ENCODE assay signal across 1 cellular context in the genomic region with DNA sequence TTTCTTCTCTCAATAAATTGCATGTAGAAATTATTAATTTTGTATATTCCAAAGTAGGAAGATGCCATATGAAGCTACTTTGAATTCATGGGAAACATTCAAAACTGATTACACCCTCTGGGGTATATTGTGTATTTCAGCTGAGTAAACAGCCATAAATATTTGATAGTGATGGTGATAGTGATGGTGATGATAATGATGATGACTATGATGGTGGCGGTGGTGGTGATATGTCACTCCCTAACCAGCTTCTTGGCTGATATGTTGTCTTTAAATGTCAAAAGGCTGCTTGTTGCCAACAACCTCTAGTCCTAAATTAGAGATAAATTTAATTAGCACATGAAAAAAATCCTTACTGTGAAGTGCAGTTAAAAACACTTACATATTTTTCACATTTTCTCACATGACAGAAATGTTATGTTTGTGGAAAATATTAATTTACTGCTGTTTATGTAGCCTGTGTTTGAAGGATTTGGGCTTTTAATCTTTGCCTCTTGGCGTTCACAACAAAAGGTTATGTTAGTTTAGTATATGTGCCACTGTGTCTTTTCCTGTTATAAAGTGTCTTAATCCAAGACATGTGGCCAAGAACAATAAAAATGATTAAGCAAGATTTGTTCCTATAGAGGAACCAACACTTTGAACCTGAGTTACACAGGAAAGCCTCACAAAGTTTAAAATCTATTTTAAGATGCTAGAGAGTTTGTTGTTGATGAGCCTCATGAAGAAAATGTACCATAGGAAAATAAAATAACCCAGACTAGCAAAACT.
TF ChIP-seq lines count a peak whose summit lies in the region.

No MANE protein-coding gene starts in this region.

TF ChIP-seq in HEK293, 187 proteins besides CTCF, POLR2A, EP300 and RAD21:
- TF ChIP-seq, protein P1, sequence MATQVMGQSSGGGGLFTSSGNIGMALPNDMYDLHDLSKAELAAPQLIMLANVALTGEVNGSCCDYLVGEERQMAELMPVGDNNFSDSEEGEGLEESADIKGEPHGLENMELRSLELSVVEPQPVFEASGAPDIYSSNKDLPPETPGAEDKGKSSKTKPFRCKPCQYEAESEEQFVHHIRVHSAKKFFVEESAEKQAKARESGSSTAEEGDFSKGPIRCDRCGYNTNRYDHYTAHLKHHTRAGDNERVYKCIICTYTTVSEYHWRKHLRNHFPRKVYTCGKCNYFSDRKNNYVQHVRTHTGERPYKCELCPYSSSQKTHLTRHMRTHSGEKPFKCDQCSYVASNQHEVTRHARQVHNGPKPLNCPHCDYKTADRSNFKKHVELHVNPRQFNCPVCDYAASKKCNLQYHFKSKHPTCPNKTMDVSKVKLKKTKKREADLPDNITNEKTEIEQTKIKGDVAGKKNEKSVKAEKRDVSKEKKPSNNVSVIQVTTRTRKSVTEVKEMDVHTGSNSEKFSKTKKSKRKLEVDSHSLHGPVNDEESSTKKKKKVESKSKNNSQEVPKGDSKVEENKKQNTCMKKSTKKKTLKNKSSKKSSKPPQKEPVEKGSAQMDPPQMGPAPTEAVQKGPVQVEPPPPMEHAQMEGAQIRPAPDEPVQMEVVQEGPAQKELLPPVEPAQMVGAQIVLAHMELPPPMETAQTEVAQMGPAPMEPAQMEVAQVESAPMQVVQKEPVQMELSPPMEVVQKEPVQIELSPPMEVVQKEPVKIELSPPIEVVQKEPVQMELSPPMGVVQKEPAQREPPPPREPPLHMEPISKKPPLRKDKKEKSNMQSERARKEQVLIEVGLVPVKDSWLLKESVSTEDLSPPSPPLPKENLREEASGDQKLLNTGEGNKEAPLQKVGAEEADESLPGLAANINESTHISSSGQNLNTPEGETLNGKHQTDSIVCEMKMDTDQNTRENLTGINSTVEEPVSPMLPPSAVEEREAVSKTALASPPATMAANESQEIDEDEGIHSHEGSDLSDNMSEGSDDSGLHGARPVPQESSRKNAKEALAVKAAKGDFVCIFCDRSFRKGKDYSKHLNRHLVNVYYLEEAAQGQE (tag by site-specific recombination; IDR thresholded peaks at IDR 0.05), result no peak
- TF ChIP-seq, protein P2, sequence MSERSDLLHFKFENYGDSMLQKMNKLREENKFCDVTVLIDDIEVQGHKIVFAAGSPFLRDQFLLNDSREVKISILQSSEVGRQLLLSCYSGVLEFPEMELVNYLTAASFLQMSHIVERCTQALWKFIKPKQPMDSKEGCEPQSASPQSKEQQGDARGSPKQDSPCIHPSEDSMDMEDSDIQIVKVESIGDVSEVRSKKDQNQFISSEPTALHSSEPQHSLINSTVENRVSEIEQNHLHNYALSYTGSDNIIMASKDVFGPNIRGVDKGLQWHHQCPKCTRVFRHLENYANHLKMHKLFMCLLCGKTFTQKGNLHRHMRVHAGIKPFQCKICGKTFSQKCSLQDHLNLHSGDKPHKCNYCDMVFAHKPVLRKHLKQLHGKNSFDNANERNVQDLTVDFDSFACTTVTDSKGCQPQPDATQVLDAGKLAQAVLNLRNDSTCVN (tag by site-specific recombination; optimal IDR thresholded peaks at IDR 0.05), result no peak
- TF ChIP-seq, protein P3, sequence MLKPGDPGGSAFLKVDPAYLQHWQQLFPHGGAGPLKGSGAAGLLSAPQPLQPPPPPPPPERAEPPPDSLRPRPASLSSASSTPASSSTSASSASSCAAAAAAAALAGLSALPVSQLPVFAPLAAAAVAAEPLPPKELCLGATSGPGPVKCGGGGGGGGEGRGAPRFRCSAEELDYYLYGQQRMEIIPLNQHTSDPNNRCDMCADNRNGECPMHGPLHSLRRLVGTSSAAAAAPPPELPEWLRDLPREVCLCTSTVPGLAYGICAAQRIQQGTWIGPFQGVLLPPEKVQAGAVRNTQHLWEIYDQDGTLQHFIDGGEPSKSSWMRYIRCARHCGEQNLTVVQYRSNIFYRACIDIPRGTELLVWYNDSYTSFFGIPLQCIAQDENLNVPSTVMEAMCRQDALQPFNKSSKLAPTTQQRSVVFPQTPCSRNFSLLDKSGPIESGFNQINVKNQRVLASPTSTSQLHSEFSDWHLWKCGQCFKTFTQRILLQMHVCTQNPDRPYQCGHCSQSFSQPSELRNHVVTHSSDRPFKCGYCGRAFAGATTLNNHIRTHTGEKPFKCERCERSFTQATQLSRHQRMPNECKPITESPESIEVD (tag by site-specific recombination; IDR thresholded peaks at IDR 0.05), result peak; percentile 80
- TF ChIP-seq, protein P4, sequence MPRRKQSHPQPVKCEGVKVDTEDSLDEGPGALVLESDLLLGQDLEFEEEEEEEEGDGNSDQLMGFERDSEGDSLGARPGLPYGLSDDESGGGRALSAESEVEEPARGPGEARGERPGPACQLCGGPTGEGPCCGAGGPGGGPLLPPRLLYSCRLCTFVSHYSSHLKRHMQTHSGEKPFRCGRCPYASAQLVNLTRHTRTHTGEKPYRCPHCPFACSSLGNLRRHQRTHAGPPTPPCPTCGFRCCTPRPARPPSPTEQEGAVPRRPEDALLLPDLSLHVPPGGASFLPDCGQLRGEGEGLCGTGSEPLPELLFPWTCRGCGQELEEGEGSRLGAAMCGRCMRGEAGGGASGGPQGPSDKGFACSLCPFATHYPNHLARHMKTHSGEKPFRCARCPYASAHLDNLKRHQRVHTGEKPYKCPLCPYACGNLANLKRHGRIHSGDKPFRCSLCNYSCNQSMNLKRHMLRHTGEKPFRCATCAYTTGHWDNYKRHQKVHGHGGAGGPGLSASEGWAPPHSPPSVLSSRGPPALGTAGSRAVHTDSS (tag by site-specific recombination; IDR thresholded peaks at IDR 0.05), result peak; percentile 54; the same call in 1 of the 2 replicates
- TF ChIP-seq ZNF768 (tag by site-specific recombination; IDR thresholded peaks at IDR 0.05), result no peak
- TF ChIP-seq OSR2 (tag by site-specific recombination; IDR thresholded peaks at IDR 0.05), result peak; percentile 42; the same call in 1 of the 2 replicates
- TF ChIP-seq ZNF843 (tag by site-specific recombination; IDR thresholded peaks at IDR 0.05), result 0 out of 2 replicates have a peak, but pooled peaks have one; percentile 26
- TF ChIP-seq, protein P5, sequence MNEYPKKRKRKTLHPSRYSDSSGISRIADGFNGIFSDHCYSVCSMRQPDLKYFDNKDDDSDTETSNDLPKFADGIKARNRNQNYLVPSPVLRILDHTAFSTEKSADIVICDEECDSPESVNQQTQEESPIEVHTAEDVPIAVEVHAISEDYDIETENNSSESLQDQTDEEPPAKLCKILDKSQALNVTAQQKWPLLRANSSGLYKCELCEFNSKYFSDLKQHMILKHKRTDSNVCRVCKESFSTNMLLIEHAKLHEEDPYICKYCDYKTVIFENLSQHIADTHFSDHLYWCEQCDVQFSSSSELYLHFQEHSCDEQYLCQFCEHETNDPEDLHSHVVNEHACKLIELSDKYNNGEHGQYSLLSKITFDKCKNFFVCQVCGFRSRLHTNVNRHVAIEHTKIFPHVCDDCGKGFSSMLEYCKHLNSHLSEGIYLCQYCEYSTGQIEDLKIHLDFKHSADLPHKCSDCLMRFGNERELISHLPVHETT (tag by site-specific recombination; IDR thresholded peaks at IDR 0.05), result no peak
- no peak for TF ChIP-seq ZNF792 (tag by site-specific recombination; IDR thresholded peaks at IDR 0.05)
- TF ChIP-seq SCRT2 (tag by site-specific recombination; IDR thresholded peaks at IDR 0.05), result no peak
- no peak for TF ChIP-seq ZSCAN16 (tag by site-specific recombination; IDR thresholded peaks at IDR 0.05)
- TF ChIP-seq ZEB2 (tag by site-specific recombination; IDR thresholded peaks at IDR 0.05), result 0 out of 2 replicates have a peak, but pooled peaks have one; percentile 32
- no peak for TF ChIP-seq ZNF239 (tag by site-specific recombination; IDR thresholded peaks at IDR 0.05)
- TF ChIP-seq FEZF1 (tag by site-specific recombination; IDR thresholded peaks at IDR 0.05), result peak; percentile 85
- no peak for TF ChIP-seq ZNF626 (tag by site-specific recombination; IDR thresholded peaks at IDR 0.05)
- no peak for TF ChIP-seq ZFP69B (tag by site-specific recombination; IDR thresholded peaks at IDR 0.05)
- TF ChIP-seq, protein P6, sequence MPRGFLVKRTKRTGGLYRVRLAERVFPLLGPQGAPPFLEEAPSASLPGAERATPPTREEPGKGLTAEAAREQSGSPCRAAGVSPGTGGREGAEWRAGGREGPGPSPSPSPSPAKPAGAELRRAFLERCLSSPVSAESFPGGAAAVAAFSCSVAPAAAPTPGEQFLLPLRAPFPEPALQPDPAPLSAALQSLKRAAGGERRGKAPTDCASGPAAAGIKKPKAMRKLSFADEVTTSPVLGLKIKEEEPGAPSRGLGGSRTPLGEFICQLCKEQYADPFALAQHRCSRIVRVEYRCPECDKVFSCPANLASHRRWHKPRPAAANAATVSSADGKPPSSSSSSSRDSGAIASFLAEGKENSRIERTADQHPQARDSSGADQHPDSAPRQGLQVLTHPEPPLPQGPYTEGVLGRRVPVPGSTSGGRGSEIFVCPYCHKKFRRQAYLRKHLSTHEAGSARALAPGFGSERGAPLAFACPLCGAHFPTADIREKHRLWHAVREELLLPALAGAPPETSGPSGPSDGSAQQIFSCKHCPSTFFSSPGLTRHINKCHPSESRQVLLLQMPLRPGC (tag by site-specific recombination; IDR thresholded peaks at IDR 0.05), result no peak
- no peak for TF ChIP-seq ZIC2 (tag by site-specific recombination; IDR thresholded peaks at IDR 0.05)
- TF ChIP-seq ZNF366 (tag by site-specific recombination; conservative IDR thresholded peaks at IDR 0.05), result peak; percentile 31; the same call in 1 of the 2 replicates
- TF ChIP-seq, protein P7, sequence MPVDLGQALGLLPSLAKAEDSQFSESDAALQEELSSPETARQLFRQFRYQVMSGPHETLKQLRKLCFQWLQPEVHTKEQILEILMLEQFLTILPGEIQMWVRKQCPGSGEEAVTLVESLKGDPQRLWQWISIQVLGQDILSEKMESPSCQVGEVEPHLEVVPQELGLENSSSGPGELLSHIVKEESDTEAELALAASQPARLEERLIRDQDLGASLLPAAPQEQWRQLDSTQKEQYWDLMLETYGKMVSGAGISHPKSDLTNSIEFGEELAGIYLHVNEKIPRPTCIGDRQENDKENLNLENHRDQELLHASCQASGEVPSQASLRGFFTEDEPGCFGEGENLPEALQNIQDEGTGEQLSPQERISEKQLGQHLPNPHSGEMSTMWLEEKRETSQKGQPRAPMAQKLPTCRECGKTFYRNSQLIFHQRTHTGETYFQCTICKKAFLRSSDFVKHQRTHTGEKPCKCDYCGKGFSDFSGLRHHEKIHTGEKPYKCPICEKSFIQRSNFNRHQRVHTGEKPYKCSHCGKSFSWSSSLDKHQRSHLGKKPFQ (tag by site-specific recombination; IDR thresholded peaks at IDR 0.05), result no peak
